14 cellular contexts compared by ENCODE assay signal in the genomic region with DNA sequence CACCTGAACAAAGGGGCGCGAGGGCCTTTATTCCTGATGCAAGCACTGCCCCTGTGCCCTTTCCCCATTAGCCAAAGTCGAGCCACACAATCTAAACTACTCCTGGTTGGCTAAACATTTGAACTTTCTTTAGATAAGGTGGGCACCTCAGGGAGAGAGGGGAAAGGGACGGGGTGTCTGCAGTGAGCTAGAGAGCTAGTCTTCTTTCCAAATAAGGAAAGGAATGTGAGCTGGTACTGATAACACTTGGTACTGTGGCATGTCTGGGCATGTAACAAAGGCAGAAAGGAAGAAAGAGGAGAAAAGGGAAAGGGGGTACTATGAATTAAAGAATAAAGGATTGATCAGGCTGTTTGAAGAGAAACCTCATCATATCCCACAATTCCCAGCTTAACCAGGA.
A peak's percentile ranks its signal among the peaks of the same experiment; 100 is the strongest.
DNase-seq lines count a peak whose midpoint lies in the region; ATAC-seq and TF ChIP-seq lines count a peak whose summit lies in the region.
"Had no signal": no experiment of that assay in that cellular context is flagged by ENCODE, and none has a peak within 500 bp of the region (broad histone marks: within the 10 kb centered on the region; RNA-seq: fewer than 3 reads in every experiment).

No MANE protein-coding gene starts in this region.

- DNase-seq in ACHN: peak; percentile 38
- peak; percentile 39 for DNase-seq in astrocyte of the hippocampus (ENCODE audit: low read depth, low spot score)
- peak; percentile 21 for DNase-seq in kidney glomerular epithelial cell (lab: John Stamatoyannopoulos, UW)
- no peak for DNase-seq in NCI-H446 (lab: John Stamatoyannopoulos, UW)
- no peak for DNase-seq in colonic mucosa
- DNase-seq: activated CD8-positive, alpha-beta memory T cell treated with anti-CD3 and anti-CD28 coated beads for 24 hours; AML-193; OCI-M1; stimulated activated CD4-positive, alpha-beta T cell treated with anti-CD3 and anti-CD28 coated beads, Interleukin-12 subunit alpha, Interleukin-12 subunit beta, amount 100 ng/mL, for 4 hours had no signal

- intact Hi-C loops in colonic mucosa (cut with DNase I): no loop called here

- H3K27ac ChIP-seq in HEK293 (ENCODE audit: extremely low read depth, low read depth, low read length): no peak overlapping the region
- H3K27ac ChIP-seq in colonic mucosa: no peak overlapping the region
- H3K27ac ChIP-seq: ascending aorta, foreskin keratinocyte had no signal

- H3K4me3 ChIP-seq in HEK293 (ENCODE audit: low read depth, low read length) (no peak overlapping the region), colonic mucosa (no peak overlapping the region)
- H3K4me3 ChIP-seq: ascending aorta had no signal

- H3K36me3 ChIP-seq in HEK293 (ENCODE audit: control insufficient read depth in 2 of 2, insufficient read depth in 1 of 2, low read length in 2 of 2) (no peaks in the 10 kb centered on the region), colonic mucosa (no peaks in the 10 kb centered on the region)
- H3K36me3 ChIP-seq: ascending aorta had no signal

- POLR2A ChIA-PET in HEK293 (lab: Yijun Ruan, JAX): no interaction called here

- no peaks in the 10 kb centered on the region for H3K4me1 ChIP-seq in HEK293 (ENCODE audit: control insufficient read depth, insufficient read depth, low read length)
- H3K4me1 ChIP-seq in colonic mucosa: no peaks in the 10 kb centered on the region
- H3K4me1 ChIP-seq: ascending aorta had no signal

- CTCF ChIA-PET in HEK293 (lab: Yijun Ruan, JAX): interaction anchor here (0.7 to 1.2 kb wide), 2 partner anchors 25 to 141 kb away, joined by 3 read pairs; no protein-coding TSS in a partner anchor

- in situ Hi-C loops in ACHN (cut with HindIII; ENCODE audit: low pct_ligation_motif_present, low pct_unique_long_range_greater_than_20kb, low sequenced_read_pairs): no loop called here

- H3K9me3 ChIP-seq in HEK293 (ENCODE audit: control insufficient read depth, insufficient read depth, low read depth, low read length) (no peaks in the 10 kb centered on the region), colonic mucosa (no peaks in the 10 kb centered on the region)
- H3K9me3 ChIP-seq: ascending aorta had no signal

- H3K27me3 ChIP-seq in colonic mucosa: no peaks in the 10 kb centered on the region
- H3K27me3 ChIP-seq: ascending aorta, foreskin keratinocyte had no signal

- TF ChIP-seq CTCF in HEK293 (tag by site-specific recombination; IDR thresholded peaks at IDR 0.05) (no peak), colonic mucosa (IDR thresholded peaks at IDR 0.05) (no peak)

- no peak overlapping the region for H3K9ac ChIP-seq in colonic mucosa (ENCODE audit: low read depth in 2 of 2, low read length in 2 of 2)

- no peak for ATAC-seq in HG02571 (IDR thresholded peaks at IDR 0.05; ENCODE audit: unreplicated experiment)
- ATAC-seq in GM18873 (IDR thresholded peaks at IDR 0.05; ENCODE audit: low FRiP score, unreplicated experiment): no peak
- ATAC-seq: foreskin keratinocyte had no signal

TF ChIP-seq in HEK293, 187 proteins besides CTCF, POLR2A, EP300 and RAD21 (continues in another document):
- no peak for TF ChIP-seq RBAK (tag by site-specific recombination; IDR thresholded peaks at IDR 0.05)
- TF ChIP-seq, protein P1, sequence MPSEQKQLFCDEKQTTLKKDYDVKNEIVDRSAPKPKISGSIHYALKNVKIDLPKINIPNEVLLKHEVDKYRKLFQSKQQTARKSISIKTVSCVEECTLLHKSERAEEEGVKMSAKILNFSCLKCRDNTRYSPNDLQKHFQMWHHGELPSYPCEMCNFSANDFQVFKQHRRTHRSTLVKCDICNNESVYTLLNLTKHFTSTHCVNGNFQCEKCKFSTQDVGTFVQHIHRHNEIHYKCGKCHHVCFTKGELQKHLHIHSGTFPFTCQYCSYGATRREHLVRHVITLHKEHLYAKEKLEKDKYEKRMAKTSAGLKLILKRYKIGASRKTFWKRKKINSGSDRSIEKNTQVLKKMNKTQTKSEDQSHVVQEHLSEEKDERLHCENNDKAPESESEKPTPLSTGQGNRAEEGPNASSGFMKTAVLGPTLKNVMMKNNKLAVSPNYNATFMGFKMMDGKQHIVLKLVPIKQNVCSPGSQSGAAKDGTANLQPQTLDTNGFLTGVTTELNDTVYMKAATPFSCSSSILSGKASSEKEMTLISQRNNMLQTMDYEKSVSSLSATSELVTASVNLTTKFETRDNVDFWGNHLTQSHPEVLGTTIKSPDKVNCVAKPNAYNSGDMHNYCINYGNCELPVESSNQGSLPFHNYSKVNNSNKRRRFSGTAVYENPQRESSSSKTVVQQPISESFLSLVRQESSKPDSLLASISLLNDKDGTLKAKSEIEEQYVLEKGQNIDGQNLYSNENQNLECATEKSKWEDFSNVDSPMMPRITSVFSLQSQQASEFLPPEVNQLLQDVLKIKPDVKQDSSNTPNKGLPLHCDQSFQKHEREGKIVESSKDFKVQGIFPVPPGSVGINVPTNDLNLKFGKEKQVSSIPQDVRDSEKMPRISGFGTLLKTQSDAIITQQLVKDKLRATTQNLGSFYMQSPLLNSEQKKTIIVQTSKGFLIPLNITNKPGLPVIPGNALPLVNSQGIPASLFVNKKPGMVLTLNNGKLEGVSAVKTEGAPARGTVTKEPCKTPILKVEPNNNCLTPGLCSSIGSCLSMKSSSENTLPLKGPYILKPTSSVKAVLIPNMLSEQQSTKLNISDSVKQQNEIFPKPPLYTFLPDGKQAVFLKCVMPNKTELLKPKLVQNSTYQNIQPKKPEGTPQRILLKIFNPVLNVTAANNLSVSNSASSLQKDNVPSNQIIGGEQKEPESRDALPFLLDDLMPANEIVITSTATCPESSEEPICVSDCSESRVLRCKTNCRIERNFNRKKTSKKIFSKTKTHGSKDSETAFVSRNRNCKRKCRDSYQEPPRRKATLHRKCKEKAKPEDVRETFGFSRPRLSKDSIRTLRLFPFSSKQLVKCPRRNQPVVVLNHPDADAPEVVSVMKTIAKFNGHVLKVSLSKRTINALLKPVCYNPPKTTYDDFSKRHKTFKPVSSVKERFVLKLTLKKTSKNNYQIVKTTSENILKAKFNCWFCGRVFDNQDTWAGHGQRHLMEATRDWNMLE (tag by site-specific recombination; conservative IDR thresholded peaks at IDR 0.05; ENCODE audit: low read depth): peak; percentile 51; the same call in 1 of the 2 replicates
- TF ChIP-seq EGR2 (tag by site-specific recombination; IDR thresholded peaks at IDR 0.05; ENCODE audit: low read depth): no peak
- no peak; the same call in 1 of the 2 replicates for TF ChIP-seq ZNF366 (tag by site-specific recombination; conservative IDR thresholded peaks at IDR 0.05)
- TF ChIP-seq OSR2 (tag by site-specific recombination; IDR thresholded peaks at IDR 0.05): no peak
- TF ChIP-seq ZNF707 (tag by site-specific recombination; IDR thresholded peaks at IDR 0.05): no peak
- TF ChIP-seq SP7 (tag by site-specific recombination; IDR thresholded peaks at IDR 0.05): 0 out of 2 replicates have a peak, but pooled peaks have one; percentile 15
- no peak for TF ChIP-seq KLF10 (tag by site-specific recombination; IDR thresholded peaks at IDR 0.05)
- no peak for TF ChIP-seq GFI1B (tag by site-specific recombination; IDR thresholded peaks at IDR 0.05)
- TF ChIP-seq, protein P2, sequence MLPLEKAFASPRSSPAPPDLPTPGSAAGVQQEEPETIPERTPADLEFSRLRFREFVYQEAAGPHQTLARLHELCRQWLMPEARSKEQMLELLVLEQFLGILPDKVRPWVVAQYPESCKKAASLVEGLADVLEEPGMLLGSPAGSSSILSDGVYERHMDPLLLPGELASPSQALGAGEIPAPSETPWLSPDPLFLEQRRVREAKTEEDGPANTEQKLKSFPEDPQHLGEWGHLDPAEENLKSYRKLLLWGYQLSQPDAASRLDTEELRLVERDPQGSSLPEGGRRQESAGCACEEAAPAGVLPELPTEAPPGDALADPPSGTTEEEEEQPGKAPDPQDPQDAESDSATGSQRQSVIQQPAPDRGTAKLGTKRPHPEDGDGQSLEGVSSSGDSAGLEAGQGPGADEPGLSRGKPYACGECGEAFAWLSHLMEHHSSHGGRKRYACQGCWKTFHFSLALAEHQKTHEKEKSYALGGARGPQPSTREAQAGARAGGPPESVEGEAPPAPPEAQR (tag by site-specific recombination; IDR thresholded peaks at IDR 0.05): no peak
- TF ChIP-seq, protein P3, sequence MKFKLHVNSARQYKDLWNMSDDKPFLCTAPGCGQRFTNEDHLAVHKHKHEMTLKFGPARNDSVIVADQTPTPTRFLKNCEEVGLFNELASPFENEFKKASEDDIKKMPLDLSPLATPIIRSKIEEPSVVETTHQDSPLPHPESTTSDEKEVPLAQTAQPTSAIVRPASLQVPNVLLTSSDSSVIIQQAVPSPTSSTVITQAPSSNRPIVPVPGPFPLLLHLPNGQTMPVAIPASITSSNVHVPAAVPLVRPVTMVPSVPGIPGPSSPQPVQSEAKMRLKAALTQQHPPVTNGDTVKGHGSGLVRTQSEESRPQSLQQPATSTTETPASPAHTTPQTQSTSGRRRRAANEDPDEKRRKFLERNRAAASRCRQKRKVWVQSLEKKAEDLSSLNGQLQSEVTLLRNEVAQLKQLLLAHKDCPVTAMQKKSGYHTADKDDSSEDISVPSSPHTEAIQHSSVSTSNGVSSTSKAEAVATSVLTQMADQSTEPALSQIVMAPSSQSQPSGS (tag by site-specific recombination; IDR thresholded peaks at IDR 0.05; ENCODE audit: low read depth): no peak
- no peak for TF ChIP-seq ZFP69B (tag by site-specific recombination; IDR thresholded peaks at IDR 0.05)
- TF ChIP-seq ZNF239 (tag by site-specific recombination; IDR thresholded peaks at IDR 0.05): no peak
- no peak for TF ChIP-seq ZSCAN23 (tag by site-specific recombination; IDR thresholded peaks at IDR 0.05)
- TF ChIP-seq ZBTB17 (tag by site-specific recombination; IDR thresholded peaks at IDR 0.05): 0 out of 2 replicates have a peak, but pooled peaks have one; percentile 14

Comparison
In these comparisons a context has a peak if more than half of its experiments do, and no peak if none do; other contexts are left out.
1. DNase-seq: peak in ACHN (single experiment), astrocyte of the hippocampus (single experiment) and kidney glomerular epithelial cell (single experiment); none in NCI-H446 (0 of 2) and colonic mucosa (single experiment).